In genomic region chr13:67023088-67023893, GRCh38 we compare ENCODE assay signal across 13 cellular contexts.
DNase-seq lines count a peak whose midpoint lies in the region; ATAC-seq, FAIRE-seq and TF ChIP-seq lines count a peak whose summit lies in the region.
"Had no signal": no experiment of that assay in that cellular context is flagged by ENCODE, and none has a peak within 500 bp of the region (broad histone marks: within the 10 kb centered on the region; RNA-seq: fewer than 3 reads in every experiment).

No MANE protein-coding gene starts in this region.

- ATAC-seq in stimulated activated effector memory CD8-positive, alpha-beta T cell treated with anti-CD3 and anti-CD28 coated beads, Interleukin-12 subunit alpha, Interleukin-12 subunit beta, amount 100 ng/mL, for 72 hours = no peak
- ATAC-seq: stimulated activated naive CD8-positive, alpha-beta T cell treated with anti-CD3 and anti-CD28 coated beads, Interleukin-15, Interleukin-2, amounts not matched to agents 100 U/mL and 50 U/mL, for 24 hours had no signal

- POLR2A ChIA-PET in RWPE1 (lab: Yijun Ruan, JAX; ENCODE audit: low non-redundant PET) = no interaction called here

- no peaks in the 10 kb centered on the region for H3K36me3 Mint-ChIP-seq in stimulated activated effector memory CD8-positive, alpha-beta T cell treated with anti-CD3 and anti-CD28 coated beads, Interleukin-12 subunit alpha, Interleukin-12 subunit beta, amount 100 ng/mL, for 72 hours
- H3K36me3 Mint-ChIP-seq: CD4-positive, alpha-beta memory T cell had no signal

- H3K36me3 ChIP-seq in ACC112 (ENCODE audit: insufficient read depth, low read length) = no peaks in the 10 kb centered on the region
- H3K36me3 ChIP-seq in effector memory CD4-positive, alpha-beta T cell (ENCODE audit: control insufficient read depth, insufficient read depth, low read length) = no peaks in the 10 kb centered on the region
- H3K36me3 ChIP-seq: neutrophil had no signal

- H3K4me3 ChIP-seq in ACC112 (ENCODE audit: low read depth, low read length) = no peak overlapping the region
- H3K4me3 ChIP-seq in effector memory CD4-positive, alpha-beta T cell (ENCODE audit: insufficient read depth, low read depth, low read length, poor library complexity, severe bottlenecking) = no peak overlapping the region

- DNase-seq in HPDE6-E6E7 (ENCODE audit: extremely low spot score) (peak; percentile 4), RWPE1 (ENCODE audit: low spot score) (peak; percentile 12), frontal cortex (ENCODE audit: low spot score in 2 of 2) (no peak), AG08396 (ENCODE audit: low spot score) (no peak)
- DNase-seq in effector memory CD4-positive, alpha-beta T cell = no peak
- DNase-seq in activated naive CD4-positive, alpha-beta T cell treated with Interleukin-2 at 50 U/mL for 16 hours = no peak
- no peak for DNase-seq in stimulated activated effector memory CD8-positive, alpha-beta T cell treated with anti-CD3 and anti-CD28 coated beads, Interleukin-12 subunit alpha, Interleukin-12 subunit beta, amount 100 ng/mL, for 72 hours (ENCODE audit: low spot score in 2 of 2)
- DNase-seq: activated CD4-positive, alpha-beta T cell treated with anti-CD3 and anti-CD28 coated beads, Interleukin-2, amount 50 U/mL, for 48 hours; CD4-positive, alpha-beta memory T cell; MV-4-11; stimulated activated naive CD8-positive, alpha-beta T cell treated with anti-CD3 and anti-CD28 coated beads, Interleukin-15, Interleukin-2, amounts not matched to agents 100 U/mL and 50 U/mL, for 24 hours had no signal

- no peak overlapping the region for H3K27ac Mint-ChIP-seq in stimulated activated effector memory CD8-positive, alpha-beta T cell treated with anti-CD3 and anti-CD28 coated beads, Interleukin-12 subunit alpha, Interleukin-12 subunit beta, amount 100 ng/mL, for 72 hours
- H3K27ac Mint-ChIP-seq: CD4-positive, alpha-beta memory T cell had no signal

- H2AFZ ChIP-seq in ACC112 (ENCODE audit: low read length, unreplicated experiment) = peak overlapping the region; percentile 14

- no peaks in the 10 kb centered on the region for H3K4me1 ChIP-seq in ACC112 (ENCODE audit: control insufficient read depth, insufficient read depth, low read length, unreplicated experiment)
- H3K4me1 ChIP-seq in effector memory CD4-positive, alpha-beta T cell (ENCODE audit: control insufficient read depth, insufficient read depth, low read length, poor library complexity, severe bottlenecking) = no peaks in the 10 kb centered on the region

- H3K9me3 ChIP-seq in effector memory CD4-positive, alpha-beta T cell (ENCODE audit: control insufficient read depth, low read length) = no peaks in the 10 kb centered on the region
- H3K9me3 ChIP-seq: neutrophil had no signal

- peaks cover 12% of the 10 kb centered on the region for H3K9me3 Mint-ChIP-seq in stimulated activated effector memory CD8-positive, alpha-beta T cell treated with anti-CD3 and anti-CD28 coated beads, Interleukin-12 subunit alpha, Interleukin-12 subunit beta, amount 100 ng/mL, for 72 hours

- H3K79me2 ChIP-seq in ACC112 (ENCODE audit: control insufficient read depth, insufficient read depth, low read length, unreplicated experiment) = no peaks in the 10 kb centered on the region

- no peaks in the 10 kb centered on the region for H3K4me1 Mint-ChIP-seq in stimulated activated effector memory CD8-positive, alpha-beta T cell treated with anti-CD3 and anti-CD28 coated beads, Interleukin-12 subunit alpha, Interleukin-12 subunit beta, amount 100 ng/mL, for 72 hours
- H3K4me1 Mint-ChIP-seq: CD4-positive, alpha-beta memory T cell had no signal

- H3K4me3 Mint-ChIP-seq in stimulated activated effector memory CD8-positive, alpha-beta T cell treated with anti-CD3 and anti-CD28 coated beads, Interleukin-12 subunit alpha, Interleukin-12 subunit beta, amount 100 ng/mL, for 72 hours = no peak overlapping the region
- H3K4me3 Mint-ChIP-seq: CD4-positive, alpha-beta memory T cell had no signal

- CTCF ChIA-PET in RWPE1 (lab: Yijun Ruan, JAX) = interaction anchor here (0.6 kb wide), 1 partner anchor 1830 kb away, joined by 3 read pairs; no protein-coding TSS in a partner anchor

- peak; percentile 45 for FAIRE-seq in frontal cortex (lab: Jason Lieb, UNC)

- no peak for TF ChIP-seq CTCF in RWPE1 (conservative IDR thresholded peaks at IDR 0.05; ENCODE audit: low read depth)

- H3K27me3 ChIP-seq in ACC112 (ENCODE audit: insufficient read depth, low read length) = no peaks in the 10 kb centered on the region
- H3K27me3 ChIP-seq in effector memory CD4-positive, alpha-beta T cell (replicated peaks; ENCODE audit: control insufficient read depth, insufficient read depth, low read length, poor library complexity, severe bottlenecking) = no peaks in the 10 kb centered on the region
- H3K27me3 ChIP-seq: neutrophil had no signal

- H3K27ac ChIP-seq in ACC112 (ENCODE audit: low read depth, low read length) (no peak overlapping the region), RWPE1 (no peak overlapping the region)
- no peak overlapping the region for H3K27ac ChIP-seq in effector memory CD4-positive, alpha-beta T cell (ENCODE audit: insufficient read depth, low read length, poor library complexity, severe bottlenecking)
- H3K27ac ChIP-seq: neutrophil had no signal

Comparison
In these comparisons a context has a peak if more than half of its experiments do, and no peak if none do; other contexts are left out.
1. DNase-seq: peak in HPDE6-E6E7 (single experiment) and RWPE1 (single experiment); none in frontal cortex (0 of 2), effector memory CD4-positive, alpha-beta T cell (0 of 3), AG08396 (single experiment), activated naive CD4-positive, alpha-beta T cell treated with Interleukin-2 at 50 U/mL for 16 hours (single experiment) and stimulated activated effector memory CD8-positive, alpha-beta T cell treated with anti-CD3 and anti-CD28 coated beads, Interleukin-12 subunit alpha, Interleukin-12 subunit beta, amount 100 ng/mL, for 72 hours (0 of 2).